ENCODE assay signal across 8 cellular contexts in genomic region chr16:25066426-25066746, GRCh38. TPM values are rescaled to one million over a fixed set of nuclear protein-coding genes. Genes with fewer than 3 reads are reported as not detected.
DNase-seq lines count a peak whose midpoint lies in the region; FAIRE-seq and TF ChIP-seq lines count a peak whose summit lies in the region.

No MANE protein-coding gene starts in this region.

- intact Hi-C loops in Caco-2 (cut with micrococcal nuclease; ENCODE audit: unreplicated experiment) = loop anchor here (1.0 kb wide), 1 partner anchor 41 kb away; no protein-coding TSS in a partner anchor

- CTCF ChIA-PET in Caco-2 (lab: Charles Lee) (interaction anchor here (0.7 to 2.0 kb wide), 4 partner anchors 23 to 701 kb away, joined by 3 to 12 read pairs (median 5); partner anchors contain the start of gene LCMT1), H1 (lab: Charles Lee; ENCODE audit: partially characterized antibody) (interaction anchor here (1.0 to 2.3 kb wide), 2 partner anchors 10 to 41 kb away, joined by 3 to 8 read pairs; no protein-coding TSS in a partner anchor)

- H3K4me1 Mint-ChIP-seq in Caco-2 (ENCODE audit: low read depth, unreplicated experiment) = peaks cover 23% of the 10 kb centered on the region
- peaks cover 12% of the 10 kb centered on the region for H3K4me1 Mint-ChIP-seq in osteocyte (ENCODE audit: unreplicated experiment)

- H2BK120ac ChIP-seq in H1 (replicated peaks; ENCODE audit: low read depth, low read length) = no peak overlapping the region

- H3K9me3 Mint-ChIP-seq in Caco-2 (ENCODE audit: unreplicated experiment) = no peaks in the 10 kb centered on the region
- H3K9me3 Mint-ChIP-seq in osteocyte (ENCODE audit: unreplicated experiment) = no peaks in the 10 kb centered on the region

- BruUV-seq in Caco-2 (replicated peaks; lab: Mats Ljungman, UMichigan) = no TSS peak

- H2BK12ac ChIP-seq in H1 (ENCODE audit: low read depth, low read length) = no peak overlapping the region; the same call in 1 of the 2 replicates

- H3K23ac ChIP-seq in H1 (ENCODE audit: insufficient read length) = no peak overlapping the region

- peaks cover 0 to 2% of the 10 kb centered on the region in 2 experiments for H4K20me1 ChIP-seq in H1 (replicated peaks in 1 of 2; ENCODE audit: control insufficient read depth in 1 of 2, insufficient read depth in 2 of 2, low read length in 2 of 2)

- no peak overlapping the region for H3K14ac ChIP-seq in H1 (ENCODE audit: insufficient read length)

- no peak for TF ChIP-seq EP300 in H1 (IDR thresholded peaks at IDR 0.05; ENCODE audit: borderline replicate concordance in 1 of 2, low read depth in 2 of 2, low read length in 2 of 2)

- H3K9me3 ChIP-seq in Caco-2 (no peaks in the 10 kb centered on the region), MG63 (no peaks in the 10 kb centered on the region), H1 (ENCODE audit: insufficient read depth in 2 of 2, low read depth in 1 of 2, low read length in 1 of 2) (no peaks in the 10 kb centered on the region)

- H4K5ac ChIP-seq in H1 (ENCODE audit: insufficient read length, low read depth, low read length) = peak overlapping the region; percentile 60

- peaks cover 24% of the 10 kb centered on the region for H3K4me1 ChIP-seq in Caco-2
- H3K4me1 ChIP-seq in H1 (replicated peaks in 1 of 4; ENCODE audit: control insufficient read depth in 3 of 4, insufficient read depth in 4 of 4, low read length in 3 of 4) = peaks cover 0 to 3% (median 0%) of the 10 kb centered on the region in 4 experiments; a peak in 3 of 7 replicates

- H3K23me2 ChIP-seq in H1 (ENCODE audit: low read depth, low read length) = peaks cover 6% of the 10 kb centered on the region

- peak overlapping the region; percentile 72 for H4K91ac ChIP-seq in H1 (replicated peaks; ENCODE audit: insufficient read length, low read length)

- whole genome bisulfite sequencing in H1 (ENCODE audit: extremely low coverage in 1 of 2, insufficient coverage in 1 of 2, insufficient read length in 1 of 2, insufficient replicate concordance in 2 of 2, low coverage in 1 of 2, low lambda C conversion rate in 2 of 2, missing lambda C conversion rate in 1 of 2), 2 experiments = 53% methylated on average over 16 of the region's 16 CpGs; no CpG with 5 or more reads in 1 of the 2 experiments

- POLR2A ChIA-PET in Caco-2 (lab: Charles Lee) = interaction anchor here (0.6 to 1.8 kb wide), 8 partner anchors 13 to 102 kb away, joined by 3 to 20 read pairs (median 6); partner anchors contain the start of gene LCMT1
- POLR2A ChIA-PET in H1 (lab: Charles Lee; ENCODE audit: partially characterized antibody) = interaction anchor here (0.7 to 1.4 kb wide), 4 partner anchors 41 to 79 kb away, joined by 3 to 7 read pairs (median 4); partner anchors contain the start of gene LCMT1

- H3K4ac ChIP-seq in H1 (replicated peaks; ENCODE audit: insufficient read length, low read depth, low read length) = peak overlapping the region; percentile 66

- H3K27me3 Mint-ChIP-seq in Caco-2 (ENCODE audit: insufficient read depth, unreplicated experiment) = no peaks in the 10 kb centered on the region
- no peaks in the 10 kb centered on the region for H3K27me3 Mint-ChIP-seq in osteocyte (ENCODE audit: unreplicated experiment)

- H3K4me3 Mint-ChIP-seq in Caco-2 (ENCODE audit: unreplicated experiment) (peak overlapping the region; percentile 96), osteocyte (ENCODE audit: unreplicated experiment) (peak overlapping the region; percentile 75)

- H2BK20ac ChIP-seq in H1 (ENCODE audit: low read length) = no peak overlapping the region

- peak overlapping the region; percentile 60 to 79 for H3K4me2 ChIP-seq in H1 (ENCODE audit: insufficient read depth in 1 of 2, low read depth in 2 of 2, low read length in 2 of 2)

- H2AK5ac ChIP-seq in H1 (ENCODE audit: low read depth, low read length) = no peak overlapping the region

- H2BK5ac ChIP-seq in H1 (ENCODE audit: low read depth, low read length) = no peak overlapping the region

- H3K27me3 ChIP-seq in Caco-2 (replicated peaks; ENCODE audit: control insufficient read depth, insufficient read depth, low read length) (no peaks in the 10 kb centered on the region), MG63 (no peaks in the 10 kb centered on the region), H1 (replicated peaks in 1 of 4; ENCODE audit: control insufficient read depth in 3 of 4, extremely low read depth in 1 of 4, insufficient read depth in 3 of 4, low read length in 3 of 4) (no peaks in the 10 kb centered on the region; a peak in 3 of 7 replicates)

- peak overlapping the region; percentile 93 for H4K8ac ChIP-seq in H1 (ENCODE audit: extremely low read depth, insufficient read depth, low read length)

- no peak for TF ChIP-seq RAD21 in H1 (IDR thresholded peaks at IDR 0.05 in 1 of 2, conservative IDR thresholded peaks at IDR 0.05 in 1 of 2; ENCODE audit: low read depth in 2 of 2, low read length in 2 of 2)

- no peak overlapping the region for H3K27ac Mint-ChIP-seq in Caco-2 (ENCODE audit: unreplicated experiment)
- H3K27ac Mint-ChIP-seq in osteocyte (ENCODE audit: unreplicated experiment) = peak overlapping the region; percentile 83

- H3K79me1 ChIP-seq in H1 (ENCODE audit: low read depth, low read length) = no peaks in the 10 kb centered on the region

- peak overlapping the region in 2 of 4 experiments; percentile 25 to 33; a peak in 3 of 7 replicates for H3K9ac ChIP-seq in H1 (replicated peaks in 1 of 4; ENCODE audit: extremely low read depth in 1 of 4, low read depth in 3 of 4, low read length in 3 of 4)

- no peak overlapping the region for H3K27ac ChIP-seq in H1 (ENCODE audit: low read depth, low read length)

- H3K36me3 ChIP-seq in Caco-2 (ENCODE audit: control insufficient read depth, insufficient read depth, low read length) (no peaks in the 10 kb centered on the region), MG63 (no peaks in the 10 kb centered on the region), H1 (ENCODE audit: control insufficient read depth in 2 of 4, insufficient read depth in 4 of 4, low read length in 3 of 4) (no peaks in the 10 kb centered on the region)

- H2BK15ac ChIP-seq in H1 (ENCODE audit: low read length) = peak overlapping the region; percentile 72; the same call in 1 of the 2 replicates

- H3K56ac ChIP-seq in H1 (replicated peaks; ENCODE audit: insufficient read length, low read depth, low read length) = no peak overlapping the region

- no peak for FAIRE-seq in H1 (lab: Jason Lieb, UNC)

- H3K79me2 ChIP-seq in H1 (ENCODE audit: control insufficient read depth in 1 of 2, insufficient read depth in 2 of 2, low read length in 2 of 2) = no peaks in the 10 kb centered on the region

- no peak overlapping the region for H3K18ac ChIP-seq in H1 (ENCODE audit: extremely low read depth, low read length)

- TF ChIP-seq CTCF in Caco-2 (IDR thresholded peaks at IDR 0.05; ENCODE audit: insufficient read depth in 1 of 2, low read depth in 1 of 2, low read length in 1 of 2, severe bottlenecking in 1 of 2, unreplicated experiment in 1 of 2) (no peak), H1 (IDR thresholded peaks at IDR 0.05; ENCODE audit: control extremely low read depth in 1 of 3, insufficient read depth in 1 of 3, low read depth in 1 of 3, low read length in 3 of 3) (no peak), osteocyte (IDR thresholded peaks at IDR 0.05) (no peak)

- peak overlapping the region; percentile 36; the same call in 1 of the 2 replicates for H2AFZ ChIP-seq in H1 (ENCODE audit: low read length)

- H3K36me3 Mint-ChIP-seq in Caco-2 (ENCODE audit: insufficient read depth, unreplicated experiment) = no peaks in the 10 kb centered on the region
- no peaks in the 10 kb centered on the region for H3K36me3 Mint-ChIP-seq in osteocyte (ENCODE audit: unreplicated experiment)

- DNase-seq in Caco-2 (no peak), MG63 (no peak), H1 (ENCODE audit: low read depth in 1 of 2, low spot score in 2 of 2) (no peak), osteocyte (ENCODE audit: extremely low spot score, unreplicated experiment) (no peak), NCI-H345 (lab: John Stamatoyannopoulos, UW) (no peak), NCI-H1694 (lab: John Stamatoyannopoulos, UW) (no peak), NCI-H2171 treated with DMSO at 0.1 percent for 48 hours (lab: John Stamatoyannopoulos, UW) (no peak), SK-N-DZ (ENCODE audit: low spot score) (no peak)

- TF ChIP-seq POLR2A in H1 (IDR thresholded peaks at IDR 0.05; ENCODE audit: control extremely low read depth in 1 of 2, low read depth in 2 of 2, low read length in 2 of 2) = no peak; a peak in 1 of 3 replicates

- peak overlapping the region; percentile 54 for H3K4me3 ChIP-seq in Caco-2 (ENCODE audit: low read depth, low read length)
- H3K4me3 ChIP-seq in MG63 = peak overlapping the region; percentile 66
- H3K4me3 ChIP-seq in H1 (ENCODE audit: extremely low read depth in 1 of 4, insufficient read depth in 2 of 4, low read depth in 3 of 4, low read length in 4 of 4) = peak overlapping the region; percentile 11 to 76 (median 18); a peak in 5 of 8 replicates

RNA-seq across cellular contexts. Expression of gene LCMT1, which starts 45.2 kb away (rescaled TPM):
- total RNA-seq in Caco-2 (2022) (50.8 and 53.9 TPM in 2 replicates), osteocyte (52.2 and 53.5 TPM in 2 replicates)
- total RNA-seq in MG63 (2014; rRNA removed; shearing (Covaris generic); ENCODE audit: low replicate concordance) = 64.8 and 88.2 TPM in 2 replicates
- 80.8 and 81.1 TPM in 2 replicates for total RNA-seq in H1 (2021; fragmentation: NEBNext Ultra II Directional; extraction: Animal tissue kit (Norgen Biotek cat#: 25700))
- 45.0 and 61.0 TPM in 2 replicates for polyA plus RNA-seq in H1 (2011; rRNA removed)
- 55.4 TPM for polyA plus RNA-seq in H1 (2011; cell fraction: cytosol; rRNA removed)
- polyA plus RNA-seq in H1 (2011; cell fraction: nucleus; rRNA removed) = 41.0 TPM
- 84.6 to 114 TPM (median 102 TPM) in 4 replicates for polyA plus RNA-seq in H1 (2012, experiment 1 of 2)
- polyA plus RNA-seq in H1 (2012, experiment 2 of 2) = 60.3 TPM
- polyA plus RNA-seq in H1 (2013, experiment 1 of 2) = 55.3 TPM
- 56.1 TPM for polyA plus RNA-seq in H1 (2013, experiment 2 of 2)
- polyA minus RNA-seq in H1 (2011; rRNA and poly(A)+ RNA removed) = 62.4 and 70.1 TPM in 2 replicates
- 51.8 TPM for polyA minus RNA-seq in H1 (2011; cell fraction: cytosol; rRNA and poly(A)+ RNA removed)
- 53.0 TPM for polyA minus RNA-seq in H1 (2011; cell fraction: nucleus; rRNA and poly(A)+ RNA removed)
- polyA plus RNA-seq in SK-N-DZ (2014; cell fraction: cytosol; rRNA removed) = 52.6 and 53.8 TPM in 2 replicates
- 41.6 and 45.1 TPM in 2 replicates for polyA plus RNA-seq in SK-N-DZ (2014; cell fraction: nucleus; rRNA removed)

RNA-seq across cellular contexts. Expression of gene ARHGAP17, which starts 51.2 kb away (rescaled TPM):
- total RNA-seq in Caco-2 (2022) (134 and 142 TPM in 2 replicates), osteocyte (93.4 and 97.3 TPM in 2 replicates)
- total RNA-seq in MG63 (2014; rRNA removed; shearing (Covaris generic); ENCODE audit: low replicate concordance) = 17.5 and 36.1 TPM in 2 replicates
- total RNA-seq in H1 (2021; fragmentation: NEBNext Ultra II Directional; extraction: Animal tissue kit (Norgen Biotek cat#: 25700)) = 91.4 and 93.2 TPM in 2 replicates
- polyA plus RNA-seq in H1 (2011; rRNA removed) = 28.5 and 37.7 TPM in 2 replicates
- 20.7 TPM for polyA plus RNA-seq in H1 (2011; cell fraction: cytosol; rRNA removed)
- polyA plus RNA-seq in H1 (2011; cell fraction: nucleus; rRNA removed) = 39.6 TPM
- polyA plus RNA-seq in H1 (2012, experiment 1 of 2) = 48.0 to 73.9 TPM (median 59.4 TPM) in 4 replicates
- polyA plus RNA-seq in H1 (2012, experiment 2 of 2) = 45.2 TPM
- 50.4 TPM for polyA plus RNA-seq in H1 (2013, experiment 1 of 2)
- 49.7 TPM for polyA plus RNA-seq in H1 (2013, experiment 2 of 2)
- 54.1 and 54.2 TPM in 2 replicates for polyA minus RNA-seq in H1 (2011; rRNA and poly(A)+ RNA removed)
- polyA minus RNA-seq in H1 (2011; cell fraction: cytosol; rRNA and poly(A)+ RNA removed) = 41.5 TPM
- polyA minus RNA-seq in H1 (2011; cell fraction: nucleus; rRNA and poly(A)+ RNA removed) = 45.1 TPM
- 21.4 and 32.6 TPM in 2 replicates for polyA plus RNA-seq in SK-N-DZ (2014; cell fraction: cytosol; rRNA removed)
- 31.4 and 47.1 TPM in 2 replicates for polyA plus RNA-seq in SK-N-DZ (2014; cell fraction: nucleus; rRNA removed)
